In genomic region chr1:28510350-28511223, GRCh38 we compare ENCODE assay signal across 8 cellular contexts. TPM values are rescaled to one million over a fixed set of nuclear protein-coding genes. Genes with fewer than 3 reads are reported as not detected.
DNase-seq lines count a peak whose midpoint lies in the region; ATAC-seq and TF ChIP-seq lines count a peak whose summit lies in the region.

No MANE protein-coding gene starts in this region.

- peak overlapping the region; percentile 98 for H3K4me3 Mint-ChIP-seq in activated CD8-positive, alpha-beta memory T cell treated with anti-CD3 and anti-CD28 coated beads, Interleukin-2, amount 10 ng/mL, durations not matched to agents 7 days and 5 days
- H3K4me3 Mint-ChIP-seq in immature natural killer cell = peak overlapping the region in 4 of 5 donors; percentile 15 to 100 (median 48)

- H3K4me3 ChIP-seq in Karpas-422 (ENCODE audit: low read length) (peak overlapping the region; percentile 24; the same call in 1 of the 2 replicates), upper lobe of right lung (peak overlapping the region; percentile 9), mucosa of descending colon (no peak overlapping the region)

- peak overlapping the region; percentile 99 for H3K27ac Mint-ChIP-seq in activated CD8-positive, alpha-beta memory T cell treated with anti-CD3 and anti-CD28 coated beads, Interleukin-2, amount 10 ng/mL, durations not matched to agents 7 days and 5 days
- peak overlapping the region; percentile 11 to 93 (median 78) for H3K27ac Mint-ChIP-seq in immature natural killer cell

- H3K9me2 ChIP-seq in Karpas-422 (replicated peaks; ENCODE audit: insufficient read depth, low read length) = no peaks in the 10 kb centered on the region

- ATAC-seq in activated CD8-positive, alpha-beta memory T cell treated with anti-CD3 and anti-CD28 coated beads, Interleukin-2, amount 10 ng/mL, durations not matched to agents 7 days and 5 days = no peak
- ATAC-seq in upper lobe of right lung = no peak
- no peak for ATAC-seq in mucosa of descending colon
- ATAC-seq in HG03108 (IDR thresholded peaks at IDR 0.05; ENCODE audit: unreplicated experiment) = no peak

- TF ChIP-seq CTCF in upper lobe of right lung (IDR thresholded peaks at IDR 0.05) (no peak), mucosa of descending colon (IDR thresholded peaks at IDR 0.05) (no peak)

- intact Hi-C loops in upper lobe of right lung (cut with DNase I) = loop anchor here (10.0 kb wide), 1 partner anchor 84 kb away; the partner anchor contains the start of gene RAB42
- intact Hi-C loops in mucosa of descending colon (cut with DNase I, micrococcal nuclease) = loop anchor here in 1 of 2 donors (10.0 kb wide), 1 partner anchor 94 kb away; no protein-coding TSS in a partner anchor

- peaks cover 58% of the 10 kb centered on the region for H3K36me3 ChIP-seq in Karpas-422 (ENCODE audit: insufficient read depth, low read length)
- peaks cover 77% of the 10 kb centered on the region for H3K36me3 ChIP-seq in upper lobe of right lung
- H3K36me3 ChIP-seq in mucosa of descending colon (ENCODE audit: low read depth) = peaks cover 6% of the 10 kb centered on the region

- H3K27me3 Mint-ChIP-seq in activated CD8-positive, alpha-beta memory T cell treated with anti-CD3 and anti-CD28 coated beads, Interleukin-2, amount 10 ng/mL, durations not matched to agents 7 days and 5 days = peaks cover 2% of the 10 kb centered on the region
- H3K27me3 Mint-ChIP-seq in immature natural killer cell (ENCODE audit: low read depth in 3 of 3) = peaks cover 4 to 27% (median 14%) of the 10 kb centered on the region in 3 donors

- H3K4me2 ChIP-seq in Karpas-422 (ENCODE audit: low read depth, low read length, poor library complexity, severe bottlenecking) = peak overlapping the region; percentile 74

- peaks cover 25% of the 10 kb centered on the region for H3K79me2 ChIP-seq in Karpas-422 (ENCODE audit: low read length)

- H3K27me3 ChIP-seq in Karpas-422 (ENCODE audit: low read length) (no peaks in the 10 kb centered on the region), upper lobe of right lung (no peaks in the 10 kb centered on the region)

- CTCF ChIA-PET in activated CD8-positive, alpha-beta memory T cell treated with anti-CD3 and anti-CD28 coated beads, Interleukin-2, amount 10 ng/mL, durations not matched to agents 7 days and 5 days (lab: Charles Lee) = interaction anchor here (1.0 to 1.6 kb wide), 3 partner anchors 41 to 133 kb away, joined by 3 to 4 read pairs (median 3); no protein-coding TSS in a partner anchor

- DNase-seq in DMS 273 (lab: John Stamatoyannopoulos, UW; ENCODE audit: unreplicated experiment) (peak; percentile 93), Karpas-422 (peak; percentile 87), immature natural killer cell (no peak), upper lobe of right lung (no peak), mucosa of descending colon (no peak), NCI-H510A treated with DMSO at 0.1 percent for 48 hours (lab: John Stamatoyannopoulos, UW) (no peak)
- DNase-seq in activated CD8-positive, alpha-beta memory T cell treated with anti-CD3 and anti-CD28 coated beads, Interleukin-2, amount 10 ng/mL, durations not matched to agents 7 days and 5 days = no peak

- peaks cover 32% of the 10 kb centered on the region for H4K20me1 ChIP-seq in Karpas-422 (ENCODE audit: insufficient read depth, low read depth, low read length)

- peaks cover 39% of the 10 kb centered on the region for H3K4me1 ChIP-seq in Karpas-422 (ENCODE audit: low read length)
- H3K4me1 ChIP-seq in upper lobe of right lung = peaks cover 38% of the 10 kb centered on the region
- H3K4me1 ChIP-seq in mucosa of descending colon (ENCODE audit: low read depth) = peaks cover 46% of the 10 kb centered on the region

- no peak overlapping the region; the same call in 1 of the 2 replicates for H3K9ac ChIP-seq in Karpas-422 (ENCODE audit: low read length)

- peaks cover 41% of the 10 kb centered on the region for H3K4me1 Mint-ChIP-seq in activated CD8-positive, alpha-beta memory T cell treated with anti-CD3 and anti-CD28 coated beads, Interleukin-2, amount 10 ng/mL, durations not matched to agents 7 days and 5 days
- H3K4me1 Mint-ChIP-seq in immature natural killer cell = peaks cover 64 to 66% of the 10 kb centered on the region in 2 donors

- H3K27ac ChIP-seq in Karpas-422 (ENCODE audit: low read length) (peak overlapping the region; percentile 95), upper lobe of right lung (peak overlapping the region; percentile 91)

- H3K36me3 Mint-ChIP-seq in activated CD8-positive, alpha-beta memory T cell treated with anti-CD3 and anti-CD28 coated beads, Interleukin-2, amount 10 ng/mL, durations not matched to agents 7 days and 5 days = peaks cover 73% of the 10 kb centered on the region
- peaks cover 12 to 36% (median 36%) of the 10 kb centered on the region in 3 donors for H3K36me3 Mint-ChIP-seq in immature natural killer cell

- no peaks in the 10 kb centered on the region for H3K9me3 ChIP-seq in Karpas-422 (ENCODE audit: low read length)
- H3K9me3 ChIP-seq in upper lobe of right lung = no peaks in the 10 kb centered on the region
- H3K9me3 ChIP-seq in mucosa of descending colon = no peaks in the 10 kb centered on the region

- no peak overlapping the region for H2AFZ ChIP-seq in Karpas-422 (ENCODE audit: low read length)

- no peaks in the 10 kb centered on the region for H3K9me3 Mint-ChIP-seq in activated CD8-positive, alpha-beta memory T cell treated with anti-CD3 and anti-CD28 coated beads, Interleukin-2, amount 10 ng/mL, durations not matched to agents 7 days and 5 days (ENCODE audit: low read depth)
- no peaks in the 10 kb centered on the region for H3K9me3 Mint-ChIP-seq in immature natural killer cell

RNA-seq across cellular contexts. Expression of gene RCC1, which starts 4.7 kb away (rescaled TPM):
- 27.5 and 49.7 TPM in 2 replicates for total RNA-seq in Karpas-422 (2014; rRNA removed; shearing (Covaris generic); ENCODE audit: low replicate concordance)
- 10 to 100 TPM; 61.4 to 77.6 TPM for total RNA-seq in activated CD8-positive, alpha-beta memory T cell treated with anti-CD3 and anti-CD28 coated beads, Interleukin-2, amount 10 ng/mL, durations not matched to agents 7 days and 5 days
- polyA plus RNA-seq in immature natural killer cell = 10 to 100 TPM; 11.4 to 16.0 (median 12.4) TPM
- total RNA-seq in upper lobe of right lung = 27.9 TPM
- 10 to 100 TPM; 23.0 to 34.3 (median 25.3) TPM for total RNA-seq in mucosa of descending colon

RNA-seq across cellular contexts. Expression of gene TRNAU1AP, which starts 42.3 kb away (rescaled TPM):
- 22.4 and 28.6 TPM in 2 replicates for total RNA-seq in Karpas-422 (2014; rRNA removed; shearing (Covaris generic); ENCODE audit: low replicate concordance)
- 10 to 100 TPM; 52.8 to 55.2 TPM for total RNA-seq in activated CD8-positive, alpha-beta memory T cell treated with anti-CD3 and anti-CD28 coated beads, Interleukin-2, amount 10 ng/mL, durations not matched to agents 7 days and 5 days
- 10 to 100 TPM; 31.2 to 42.7 (median 37.8) TPM for polyA plus RNA-seq in immature natural killer cell
- 24.5 TPM for total RNA-seq in upper lobe of right lung
- 10 to 100 TPM; 13.1 to 20.9 (median 16.0) TPM for total RNA-seq in mucosa of descending colon

Comparison
In these comparisons a context has a peak if more than half of its experiments do, and no peak if none do; other contexts are left out.
1. DNase-seq: peak in DMS 273 (single experiment) and Karpas-422 (single experiment); none in activated CD8-positive, alpha-beta memory T cell treated with anti-CD3 and anti-CD28 coated beads, Interleukin-2, amount 10 ng/mL, durations not matched to agents 7 days and 5 days (single experiment), immature natural killer cell (0 of 3), upper lobe of right lung (single experiment), mucosa of descending colon (0 of 3) and NCI-H510A treated with DMSO at 0.1 percent for 48 hours (single experiment).